ENCODE assay signal across 10 cellular contexts in the genomic region with DNA sequence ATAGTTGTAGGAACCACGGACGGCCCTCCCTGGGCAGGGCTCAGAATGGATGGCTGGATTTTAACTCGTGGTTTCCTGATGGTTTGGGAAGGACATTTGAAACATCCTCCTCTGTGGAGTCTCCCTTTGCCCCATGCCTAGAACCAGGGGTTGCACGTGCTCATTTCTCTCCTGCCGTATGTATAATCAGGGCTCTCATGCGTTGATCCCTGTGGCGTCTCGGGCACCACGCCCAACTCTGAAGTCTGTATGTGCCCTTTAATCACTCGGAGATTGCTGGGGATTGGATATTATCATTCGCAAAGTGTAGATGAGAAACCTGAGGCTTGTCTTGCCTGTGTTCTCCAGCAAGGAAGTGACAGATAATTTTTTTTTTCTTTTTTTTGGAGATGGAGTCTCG.
DNase-seq lines count a peak whose midpoint lies in the region; ATAC-seq and TF ChIP-seq lines count a peak whose summit lies in the region.
"Had no signal": no experiment of that assay in that cellular context is flagged by ENCODE, and none has a peak within 500 bp of the region (broad histone marks: within the 10 kb centered on the region; RNA-seq: fewer than 3 reads in every experiment).

No MANE protein-coding gene starts in this region.

- peaks cover 6 to 22% (median 17%) of the 10 kb centered on the region in 4 donors for H3K4me1 ChIP-seq in stomach
- H3K4me1 ChIP-seq: BE2C had no signal

- peak overlapping the region in 4 of 5 donors; percentile 59 to 83 (median 68) for H3K27ac ChIP-seq in stomach

- ATAC-seq in effector memory CD8-positive, alpha-beta T cell (replicated peaks): no peak
- no peak for ATAC-seq in HG03097 (IDR thresholded peaks at IDR 0.05; ENCODE audit: low FRiP score, unreplicated experiment)

- no peak for TF ChIP-seq EP300 in stomach (IDR thresholded peaks at IDR 0.05)

- no peaks in the 10 kb centered on the region for H3K9me3 Mint-ChIP-seq in activated T-cell treated with anti-CD3 and anti-CD28 coated beads, Interleukin-2, amount 50 U/mL, for 24 hours
- no peaks in the 10 kb centered on the region for H3K9me3 Mint-ChIP-seq in effector memory CD8-positive, alpha-beta T cell

- TF ChIP-seq CTCF in stomach (IDR thresholded peaks at IDR 0.05): no peak

- no peak for TF ChIP-seq POLR2A in stomach (IDR thresholded peaks at IDR 0.05)

- no peaks in the 10 kb centered on the region for H3K27me3 ChIP-seq in stomach
- H3K27me3 ChIP-seq: BE2C had no signal

- H3K27ac Mint-ChIP-seq in activated T-cell treated with anti-CD3 and anti-CD28 coated beads, Interleukin-2, amount 50 U/mL, for 24 hours: peak overlapping the region; percentile 98
- H3K27ac Mint-ChIP-seq in effector memory CD8-positive, alpha-beta T cell: peak overlapping the region; percentile 95 to 96

- intact Hi-C loops in stomach (cut with DNase I; ENCODE audit: low total_unique reads): no loop called here

- no peaks in the 10 kb centered on the region for H3K36me3 ChIP-seq in stomach
- H3K36me3 ChIP-seq: BE2C had no signal

- H3K4me3 Mint-ChIP-seq in activated T-cell treated with anti-CD3 and anti-CD28 coated beads, Interleukin-2, amount 50 U/mL, for 24 hours: peak overlapping the region; percentile 82
- peak overlapping the region; percentile 78 to 79 for H3K4me3 Mint-ChIP-seq in effector memory CD8-positive, alpha-beta T cell

- no peaks in the 10 kb centered on the region for H3K36me3 Mint-ChIP-seq in activated T-cell treated with anti-CD3 and anti-CD28 coated beads, Interleukin-2, amount 50 U/mL, for 24 hours (ENCODE audit: low read depth)
- H3K36me3 Mint-ChIP-seq in effector memory CD8-positive, alpha-beta T cell (ENCODE audit: insufficient read depth): peaks cover 10% of the 10 kb centered on the region

- WGBS in stomach, 5 donors: 54 to 72% (median 68%) methylated on average over 9 to 12 of the region's 12 CpGs

- H3K4me3 ChIP-seq in stomach: peak overlapping the region in 3 of 4 donors; percentile 35 to 39 (median 39)

- H3K9me3 ChIP-seq in stomach: no peaks in the 10 kb centered on the region
- H3K9me3 ChIP-seq: BE2C had no signal

- no peak for DNase-seq in activated T-cell treated with anti-CD3 and anti-CD28 coated beads, Interleukin-2, amount 50 U/mL, for 24 hours
- no peak for DNase-seq in activated T-cell treated with anti-CD3 and anti-CD28 coated beads, Interleukin-2, amount 50 U/mL, for 1 hour
- DNase-seq in NCI-H510A treated with DMSO at 0.1 percent for 48 hours (lab: John Stamatoyannopoulos, UW): peak; percentile 69
- no peak for DNase-seq in effector memory CD8-positive, alpha-beta T cell
- DNase-seq in stomach: no peak
- no peak for DNase-seq in OCI-M2 (lab: John Stamatoyannopoulos, UW; ENCODE audit: unreplicated experiment)
- DNase-seq in stimulated activated CD4-positive, alpha-beta T cell treated with anti-CD3 and anti-CD28 coated beads, Interleukin-4, amount 100 ng/mL, for 1 hour: no peak
- DNase-seq: BE2C, NCI-H526 treated with DMSO at 0.1 percent for 48 hours had no signal

- H3K27me3 Mint-ChIP-seq in activated T-cell treated with anti-CD3 and anti-CD28 coated beads, Interleukin-2, amount 50 U/mL, for 24 hours: no peaks in the 10 kb centered on the region
- no peaks in the 10 kb centered on the region for H3K27me3 Mint-ChIP-seq in effector memory CD8-positive, alpha-beta T cell

- peaks cover 18% of the 10 kb centered on the region for H3K4me1 Mint-ChIP-seq in activated T-cell treated with anti-CD3 and anti-CD28 coated beads, Interleukin-2, amount 50 U/mL, for 24 hours (ENCODE audit: low read depth)
- peaks cover 10 to 24% of the 10 kb centered on the region in 2 donors for H3K4me1 Mint-ChIP-seq in effector memory CD8-positive, alpha-beta T cell (ENCODE audit: low read depth in 2 of 2)
